ENCODE assay signal across 8 cellular contexts in the genomic region with DNA sequence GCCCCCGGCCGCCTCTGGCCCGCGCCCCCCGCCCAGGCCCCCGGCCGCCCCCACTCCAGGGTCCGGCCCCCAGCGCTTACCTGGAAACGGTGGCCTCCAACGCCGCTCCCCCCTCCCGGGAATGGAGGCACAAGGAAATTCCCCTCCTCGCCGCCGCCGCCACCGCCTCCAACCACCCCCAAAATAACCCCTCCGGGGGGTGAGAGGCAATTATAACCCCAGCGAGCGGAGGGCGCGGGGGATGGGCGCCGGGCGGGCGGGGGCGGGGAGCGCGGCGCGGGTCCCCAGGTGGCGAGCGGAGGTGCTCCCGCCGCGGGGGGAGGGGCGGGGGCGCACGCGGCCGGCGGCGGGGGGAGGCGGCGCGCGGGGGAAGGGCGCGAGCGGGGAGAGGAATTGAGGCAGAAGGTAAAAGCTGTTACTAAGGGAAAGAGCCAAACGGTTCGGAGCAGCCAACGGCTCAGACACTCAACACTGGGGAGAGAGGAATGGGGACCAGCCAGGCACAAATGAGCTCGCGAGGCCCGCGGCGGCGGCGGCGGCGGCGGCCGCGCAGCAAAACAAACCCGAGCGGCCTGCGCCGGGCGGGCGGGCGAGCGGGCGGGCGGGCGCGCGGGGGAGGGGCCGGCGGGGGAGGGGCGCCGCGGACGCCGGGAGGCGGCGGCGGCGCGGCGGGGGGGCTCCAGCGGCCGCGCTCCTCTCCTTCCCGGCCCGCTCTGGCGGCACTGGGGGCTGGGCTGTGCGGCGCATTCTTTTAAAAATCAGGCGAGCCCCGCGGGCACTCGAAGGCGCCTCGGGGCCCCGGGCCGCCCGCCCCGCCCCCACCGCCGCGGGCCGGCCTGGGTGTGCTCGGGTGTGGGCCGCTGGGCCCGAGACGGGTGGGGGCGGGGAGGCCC. TPM values are rescaled to one million over a fixed set of nuclear protein-coding genes. Genes with fewer than 3 reads are reported as not detected.
A peak's percentile ranks its signal among the peaks of the same experiment; 100 is the strongest.
DNase-seq lines count a peak whose midpoint lies in the region; ATAC-seq and TF ChIP-seq lines count a peak whose summit lies in the region.

Gene TBL1XR1 (minus strand): TSS at position 442 of the 893 bp plus-strand sequence. CDS start 132,505 bp downstream, outside the sequence.

- TF ChIP-seq CTCF in GM10248 (IDR thresholded peaks at IDR 0.05; ENCODE audit: control extremely low read depth, extremely low read depth, low read depth, missing control alignments) (no peak), SU-DHL-6 (IDR thresholded peaks at IDR 0.05; ENCODE audit: insufficient read depth, low read length, poor library complexity, severe bottlenecking) (no peak), osteocyte (IDR thresholded peaks at IDR 0.05) (no peak), thoracic aorta (IDR thresholded peaks at IDR 0.05) (no peak)

- peak within 1 kb of the TSS; percentile 98 for H3K9ac ChIP-seq in SU-DHL-6 (ENCODE audit: low read length)

- peaks cover 15 to 24% of the 10 kb centered on the region in 2 donors for H3K4me1 ChIP-seq in thoracic aorta (ENCODE audit: control insufficient read depth in 1 of 2, low read depth in 2 of 2)

- peak within 1 kb of the TSS; percentile 97 for H3K4me3 ChIP-seq in SU-DHL-6 (ENCODE audit: insufficient read depth, low read length, poor library complexity, severe bottlenecking)
- peak within 1 kb of the TSS; percentile 98 for H3K4me3 ChIP-seq in thoracic aorta

- peak within 1 kb of the TSS; percentile 100 for H3K27ac Mint-ChIP-seq in activated naive CD8-positive, alpha-beta T cell treated with anti-CD3 and anti-CD28 coated beads, Interleukin-2, amount 10 ng/mL, durations not matched to agents 7 days and 5 days
- peak within 1 kb of the TSS; percentile 94 for H3K27ac Mint-ChIP-seq in osteocyte (ENCODE audit: unreplicated experiment)

- peak within 1 kb of the TSS; percentile 100 for H3K27ac ChIP-seq in SU-DHL-6 (ENCODE audit: low read depth, low read length)
- H3K27ac ChIP-seq in thoracic aorta, result peak within 1 kb of the TSS; percentile 97

- H3K9me3 ChIP-seq in SU-DHL-6 (ENCODE audit: insufficient read depth, low read length), result no peaks in the 10 kb centered on the region
- H3K9me3 ChIP-seq in thoracic aorta, result no peaks in the 10 kb centered on the region

- no peaks in the 10 kb centered on the region for H3K27me3 Mint-ChIP-seq in activated naive CD8-positive, alpha-beta T cell treated with anti-CD3 and anti-CD28 coated beads, Interleukin-2, amount 10 ng/mL, durations not matched to agents 7 days and 5 days
- H3K27me3 Mint-ChIP-seq in osteocyte (ENCODE audit: unreplicated experiment), result no peaks in the 10 kb centered on the region

- H3K4me1 Mint-ChIP-seq in activated naive CD8-positive, alpha-beta T cell treated with anti-CD3 and anti-CD28 coated beads, Interleukin-2, amount 10 ng/mL, durations not matched to agents 7 days and 5 days, result peaks cover 54% of the 10 kb centered on the region
- peaks cover 48% of the 10 kb centered on the region for H3K4me1 Mint-ChIP-seq in osteocyte (ENCODE audit: unreplicated experiment)

- H4K20me1 ChIP-seq in SU-DHL-6 (ENCODE audit: low read depth, low read length), result no peaks in the 10 kb centered on the region

- H3K9me3 Mint-ChIP-seq in activated naive CD8-positive, alpha-beta T cell treated with anti-CD3 and anti-CD28 coated beads, Interleukin-2, amount 10 ng/mL, durations not matched to agents 7 days and 5 days, result no peaks in the 10 kb centered on the region
- no peaks in the 10 kb centered on the region for H3K9me3 Mint-ChIP-seq in osteocyte (ENCODE audit: unreplicated experiment)

- H3K4me2 ChIP-seq in SU-DHL-6 (ENCODE audit: low read depth, low read length, poor library complexity, severe bottlenecking), result peak within 1 kb of the TSS; percentile 100

- CTCF ChIA-PET in GM10248 (lab: Yijun Ruan, JAX), result interaction anchor here (1.7 to 2.2 kb wide), 2 partner anchors 146 to 162 kb away, joined by 4 to 6 read pairs; no protein-coding TSS in a partner anchor

- DNase-seq in GM10248 (ENCODE audit: extremely low spot score) (peak; percentile 86), NCI-H1105 treated with DMSO at 0.1 percent for 48 hours (lab: John Stamatoyannopoulos, UW) (peak; percentile 99), head of caudate nucleus (peak; percentile 88 to 98 (median 94)), osteocyte (ENCODE audit: extremely low spot score, unreplicated experiment) (peak; percentile 96), thoracic aorta (ENCODE audit: low spot score) (peak; percentile 73)
- peak; percentile 89 for DNase-seq in activated naive CD8-positive, alpha-beta T cell treated with anti-CD3 and anti-CD28 coated beads, Interleukin-2, amount 10 ng/mL, durations not matched to agents 7 days and 5 days

- peaks cover 76% of the 10 kb centered on the region for H3K79me2 ChIP-seq in SU-DHL-6 (ENCODE audit: insufficient read depth, low read length)

- ATAC-seq in HG02623 (IDR thresholded peaks at IDR 0.05; ENCODE audit: unreplicated experiment) (peak; percentile 39), thoracic aorta (ENCODE audit: insufficient number of reproducible peaks, low FRiP score, low read depth) (peak; percentile 82)
- peak; percentile 63 for ATAC-seq in activated naive CD8-positive, alpha-beta T cell treated with anti-CD3 and anti-CD28 coated beads, Interleukin-2, amount 10 ng/mL, durations not matched to agents 7 days and 5 days (ENCODE audit: low read depth)

- H3K4me3 Mint-ChIP-seq in activated naive CD8-positive, alpha-beta T cell treated with anti-CD3 and anti-CD28 coated beads, Interleukin-2, amount 10 ng/mL, durations not matched to agents 7 days and 5 days, result peak within 1 kb of the TSS; percentile 100
- H3K4me3 Mint-ChIP-seq in osteocyte (ENCODE audit: unreplicated experiment), result peak within 1 kb of the TSS; percentile 93

- H3F3A ChIP-seq in SU-DHL-6 (ENCODE audit: insufficient read depth), result peaks cover 76% of the 10 kb centered on the region

- intact Hi-C loops in head of caudate nucleus (cut with DNase I), result loop anchor here (1.0 to 10.0 kb wide), 3 partner anchors 144 to 298 kb away; no protein-coding TSS in a partner anchor

- H3K36me3 ChIP-seq in SU-DHL-6 (ENCODE audit: low read length) (peaks cover 20% of the 10 kb centered on the region), thoracic aorta (no peaks in the 10 kb centered on the region)

- H2AFZ ChIP-seq in SU-DHL-6 (ENCODE audit: low read depth, low read length, severe bottlenecking), result no peak within 1 kb of the TSS

- H3K9me2 ChIP-seq in SU-DHL-6 (replicated peaks; ENCODE audit: insufficient read depth, low read length), result no peaks in the 10 kb centered on the region

- peaks cover 23% of the 10 kb centered on the region for H3K36me3 Mint-ChIP-seq in activated naive CD8-positive, alpha-beta T cell treated with anti-CD3 and anti-CD28 coated beads, Interleukin-2, amount 10 ng/mL, durations not matched to agents 7 days and 5 days
- H3K36me3 Mint-ChIP-seq in osteocyte (ENCODE audit: unreplicated experiment), result peaks cover 3% of the 10 kb centered on the region

- H3K27me3 ChIP-seq in SU-DHL-6 (ENCODE audit: low read length) (no peaks in the 10 kb centered on the region), thoracic aorta (replicated peaks; ENCODE audit: insufficient read depth) (no peaks in the 10 kb centered on the region)

- POLR2A ChIA-PET in GM10248 (lab: Yijun Ruan, JAX), result interaction anchor here (1.0 kb wide), 1 partner anchor 9 kb away, joined by 3 read pairs; no protein-coding TSS in a partner anchor
- POLR2A ChIA-PET in activated naive CD8-positive, alpha-beta T cell treated with anti-CD3 and anti-CD28 coated beads, Interleukin-2, amount 10 ng/mL, durations not matched to agents 7 days and 5 days (lab: Charles Lee), result interaction anchor here (0.6 to 6.0 kb wide), 12 partner anchors 52 to 400 kb away, joined by 3 to 149 read pairs (median 4); no protein-coding TSS in a partner anchor

RNA-seq across cellular contexts. Expression of gene TBL1XR1, which starts in this region (rescaled TPM):
- total RNA-seq in activated naive CD8-positive, alpha-beta T cell treated with anti-CD3 and anti-CD28 coated beads, Interleukin-2, amount 10 ng/mL, durations not matched to agents 7 days and 5 days, result 100 to 1,000 TPM; 176 TPM
- total RNA-seq in osteocyte, result 370 and 381 TPM in 2 replicates
- total RNA-seq in thoracic aorta, result 100 to 1,000 TPM in 1 of 2 donors, 10 to 100 TPM in 1; 67.0 to 109 TPM

Comparison
In these comparisons a context has a peak if more than half of its experiments do, and no peak if none do; other contexts are left out.
1. Peak in every context shown above with its lines: DNase-seq, ATAC-seq, H3K4me3 ChIP-seq and H3K27ac ChIP-seq.